1 cellular context compared by ENCODE assay signal in the genomic region with DNA sequence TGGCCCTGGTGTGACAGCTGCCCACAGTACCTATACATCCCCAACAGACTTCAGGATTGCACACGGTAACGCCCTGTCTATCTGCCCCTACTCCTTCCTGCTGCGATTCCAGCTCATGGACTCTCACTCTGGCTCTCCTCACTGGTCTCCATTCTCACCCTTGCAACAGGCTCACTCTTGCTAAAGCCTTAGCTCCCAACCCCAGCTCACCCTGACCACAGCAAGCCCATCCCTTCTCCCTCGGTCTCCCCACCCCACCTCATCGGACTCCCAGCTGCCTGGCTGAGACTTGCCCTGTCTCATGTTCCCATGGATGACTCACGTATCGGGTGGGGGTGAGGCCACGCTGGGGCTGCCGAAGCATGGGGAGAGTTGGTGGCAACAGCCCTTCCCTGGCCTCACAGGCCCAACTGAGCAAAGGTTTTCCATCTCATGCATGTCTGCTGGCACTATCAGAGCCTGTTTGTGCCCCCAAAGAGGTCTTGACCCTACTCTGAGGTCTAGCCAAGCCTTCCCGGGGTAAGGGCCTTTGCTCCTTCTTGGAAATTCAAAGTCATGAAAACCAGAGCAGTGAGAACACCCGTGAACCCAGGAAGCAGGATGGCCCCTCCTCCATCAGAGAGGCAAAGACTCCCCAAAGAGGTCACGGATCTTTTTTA.
TF ChIP-seq lines count a peak whose summit lies in the region.

No MANE protein-coding gene starts in this region.

TF ChIP-seq in K562, 482 proteins besides CTCF, POLR2A, EP300 and RAD21 (continued from another document):
- no peak; the same call in 1 of the 2 replicates for TF ChIP-seq ZBTB7A (IDR thresholded peaks at IDR 0.05; ENCODE audit: borderline replicate concordance, control insufficient read depth, low read depth, low read length)
- TF ChIP-seq, protein P1, sequence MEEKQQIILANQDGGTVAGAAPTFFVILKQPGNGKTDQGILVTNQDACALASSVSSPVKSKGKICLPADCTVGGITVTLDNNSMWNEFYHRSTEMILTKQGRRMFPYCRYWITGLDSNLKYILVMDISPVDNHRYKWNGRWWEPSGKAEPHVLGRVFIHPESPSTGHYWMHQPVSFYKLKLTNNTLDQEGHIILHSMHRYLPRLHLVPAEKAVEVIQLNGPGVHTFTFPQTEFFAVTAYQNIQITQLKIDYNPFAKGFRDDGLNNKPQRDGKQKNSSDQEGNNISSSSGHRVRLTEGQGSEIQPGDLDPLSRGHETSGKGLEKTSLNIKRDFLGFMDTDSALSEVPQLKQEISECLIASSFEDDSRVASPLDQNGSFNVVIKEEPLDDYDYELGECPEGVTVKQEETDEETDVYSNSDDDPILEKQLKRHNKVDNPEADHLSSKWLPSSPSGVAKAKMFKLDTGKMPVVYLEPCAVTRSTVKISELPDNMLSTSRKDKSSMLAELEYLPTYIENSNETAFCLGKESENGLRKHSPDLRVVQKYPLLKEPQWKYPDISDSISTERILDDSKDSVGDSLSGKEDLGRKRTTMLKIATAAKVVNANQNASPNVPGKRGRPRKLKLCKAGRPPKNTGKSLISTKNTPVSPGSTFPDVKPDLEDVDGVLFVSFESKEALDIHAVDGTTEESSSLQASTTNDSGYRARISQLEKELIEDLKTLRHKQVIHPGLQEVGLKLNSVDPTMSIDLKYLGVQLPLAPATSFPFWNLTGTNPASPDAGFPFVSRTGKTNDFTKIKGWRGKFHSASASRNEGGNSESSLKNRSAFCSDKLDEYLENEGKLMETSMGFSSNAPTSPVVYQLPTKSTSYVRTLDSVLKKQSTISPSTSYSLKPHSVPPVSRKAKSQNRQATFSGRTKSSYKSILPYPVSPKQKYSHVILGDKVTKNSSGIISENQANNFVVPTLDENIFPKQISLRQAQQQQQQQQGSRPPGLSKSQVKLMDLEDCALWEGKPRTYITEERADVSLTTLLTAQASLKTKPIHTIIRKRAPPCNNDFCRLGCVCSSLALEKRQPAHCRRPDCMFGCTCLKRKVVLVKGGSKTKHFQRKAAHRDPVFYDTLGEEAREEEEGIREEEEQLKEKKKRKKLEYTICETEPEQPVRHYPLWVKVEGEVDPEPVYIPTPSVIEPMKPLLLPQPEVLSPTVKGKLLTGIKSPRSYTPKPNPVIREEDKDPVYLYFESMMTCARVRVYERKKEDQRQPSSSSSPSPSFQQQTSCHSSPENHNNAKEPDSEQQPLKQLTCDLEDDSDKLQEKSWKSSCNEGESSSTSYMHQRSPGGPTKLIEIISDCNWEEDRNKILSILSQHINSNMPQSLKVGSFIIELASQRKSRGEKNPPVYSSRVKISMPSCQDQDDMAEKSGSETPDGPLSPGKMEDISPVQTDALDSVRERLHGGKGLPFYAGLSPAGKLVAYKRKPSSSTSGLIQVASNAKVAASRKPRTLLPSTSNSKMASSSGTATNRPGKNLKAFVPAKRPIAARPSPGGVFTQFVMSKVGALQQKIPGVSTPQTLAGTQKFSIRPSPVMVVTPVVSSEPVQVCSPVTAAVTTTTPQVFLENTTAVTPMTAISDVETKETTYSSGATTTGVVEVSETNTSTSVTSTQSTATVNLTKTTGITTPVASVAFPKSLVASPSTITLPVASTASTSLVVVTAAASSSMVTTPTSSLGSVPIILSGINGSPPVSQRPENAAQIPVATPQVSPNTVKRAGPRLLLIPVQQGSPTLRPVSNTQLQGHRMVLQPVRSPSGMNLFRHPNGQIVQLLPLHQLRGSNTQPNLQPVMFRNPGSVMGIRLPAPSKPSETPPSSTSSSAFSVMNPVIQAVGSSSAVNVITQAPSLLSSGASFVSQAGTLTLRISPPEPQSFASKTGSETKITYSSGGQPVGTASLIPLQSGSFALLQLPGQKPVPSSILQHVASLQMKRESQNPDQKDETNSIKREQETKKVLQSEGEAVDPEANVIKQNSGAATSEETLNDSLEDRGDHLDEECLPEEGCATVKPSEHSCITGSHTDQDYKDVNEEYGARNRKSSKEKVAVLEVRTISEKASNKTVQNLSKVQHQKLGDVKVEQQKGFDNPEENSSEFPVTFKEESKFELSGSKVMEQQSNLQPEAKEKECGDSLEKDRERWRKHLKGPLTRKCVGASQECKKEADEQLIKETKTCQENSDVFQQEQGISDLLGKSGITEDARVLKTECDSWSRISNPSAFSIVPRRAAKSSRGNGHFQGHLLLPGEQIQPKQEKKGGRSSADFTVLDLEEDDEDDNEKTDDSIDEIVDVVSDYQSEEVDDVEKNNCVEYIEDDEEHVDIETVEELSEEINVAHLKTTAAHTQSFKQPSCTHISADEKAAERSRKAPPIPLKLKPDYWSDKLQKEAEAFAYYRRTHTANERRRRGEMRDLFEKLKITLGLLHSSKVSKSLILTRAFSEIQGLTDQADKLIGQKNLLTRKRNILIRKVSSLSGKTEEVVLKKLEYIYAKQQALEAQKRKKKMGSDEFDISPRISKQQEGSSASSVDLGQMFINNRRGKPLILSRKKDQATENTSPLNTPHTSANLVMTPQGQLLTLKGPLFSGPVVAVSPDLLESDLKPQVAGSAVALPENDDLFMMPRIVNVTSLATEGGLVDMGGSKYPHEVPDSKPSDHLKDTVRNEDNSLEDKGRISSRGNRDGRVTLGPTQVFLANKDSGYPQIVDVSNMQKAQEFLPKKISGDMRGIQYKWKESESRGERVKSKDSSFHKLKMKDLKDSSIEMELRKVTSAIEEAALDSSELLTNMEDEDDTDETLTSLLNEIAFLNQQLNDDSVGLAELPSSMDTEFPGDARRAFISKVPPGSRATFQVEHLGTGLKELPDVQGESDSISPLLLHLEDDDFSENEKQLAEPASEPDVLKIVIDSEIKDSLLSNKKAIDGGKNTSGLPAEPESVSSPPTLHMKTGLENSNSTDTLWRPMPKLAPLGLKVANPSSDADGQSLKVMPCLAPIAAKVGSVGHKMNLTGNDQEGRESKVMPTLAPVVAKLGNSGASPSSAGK (IDR thresholded peaks at IDR 0.05), result peak; percentile 87
- TF ChIP-seq SMARCE1 (IDR thresholded peaks at IDR 0.05), result peak; percentile 79
- TF ChIP-seq, protein P2, sequence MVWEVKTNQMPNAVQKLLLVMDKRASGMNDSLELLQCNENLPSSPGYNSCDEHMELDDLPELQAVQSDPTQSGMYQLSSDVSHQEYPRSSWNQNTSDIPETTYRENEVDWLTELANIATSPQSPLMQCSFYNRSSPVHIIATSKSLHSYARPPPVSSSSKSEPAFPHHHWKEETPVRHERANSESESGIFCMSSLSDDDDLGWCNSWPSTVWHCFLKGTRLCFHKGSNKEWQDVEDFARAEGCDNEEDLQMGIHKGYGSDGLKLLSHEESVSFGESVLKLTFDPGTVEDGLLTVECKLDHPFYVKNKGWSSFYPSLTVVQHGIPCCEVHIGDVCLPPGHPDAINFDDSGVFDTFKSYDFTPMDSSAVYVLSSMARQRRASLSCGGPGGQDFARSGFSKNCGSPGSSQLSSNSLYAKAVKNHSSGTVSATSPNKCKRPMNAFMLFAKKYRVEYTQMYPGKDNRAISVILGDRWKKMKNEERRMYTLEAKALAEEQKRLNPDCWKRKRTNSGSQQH (CRISPR knock-in tag; IDR thresholded peaks at IDR 0.05), result peak; percentile 83
